8 cellular contexts compared by ENCODE assay signal in genomic region chr1:183635606-183636333, GRCh38. TPM values are rescaled to one million over a fixed set of nuclear protein-coding genes. Genes with fewer than 3 reads are reported as not detected.
DNase-seq lines count a peak whose midpoint lies in the region; ATAC-seq, FAIRE-seq and TF ChIP-seq lines count a peak whose summit lies in the region.

Gene ARPC5, minus strand, starts transcription at chr1:183635783. Its CDS starts 124 bp downstream, at chr1:183635659.

- H3K36me3 ChIP-seq in ACC112 (ENCODE audit: insufficient read depth, low read length) (0 out of 2 replicates have a peak, but pooled peaks cover 5% of the 10 kb centered on the region), bronchial epithelial cell (ENCODE audit: control insufficient read depth, insufficient read depth, low read length) (peaks cover 3% of the 10 kb centered on the region), smooth muscle cell (ENCODE audit: low read depth) (no peaks in the 10 kb centered on the region)

- H3K9me3 ChIP-seq in smooth muscle cell (replicated peaks; ENCODE audit: low read depth), result no peaks in the 10 kb centered on the region

- FAIRE-seq in bronchial epithelial cell (lab: Jason Lieb, UNC), result no peak

- peak; percentile 98 for DNase-seq in NCI-H2227 treated with DMSO at 0.1 percent for 48 hours (lab: John Stamatoyannopoulos, UW)
- DNase-seq in bronchial epithelial cell (ENCODE audit: low read depth), result peak; percentile 93
- DNase-seq in iPS-NIHi11 (ENCODE audit: low spot score), result peak; percentile 92
- DNase-seq in smooth muscle cell (lab: John Stamatoyannopoulos, UW; ENCODE audit: unreplicated experiment), result peak; percentile 93

- WGBS in smooth muscle cell (ENCODE audit: low lambda C conversion rate), result under 1% methylated on average over 63 of the region's 65 CpGs

- H3K27me3 ChIP-seq in ACC112 (ENCODE audit: insufficient read depth, low read length) (no peaks in the 10 kb centered on the region), bronchial epithelial cell (ENCODE audit: control insufficient read depth, insufficient read depth, low read length) (no peaks in the 10 kb centered on the region), smooth muscle cell (ENCODE audit: low read depth) (peaks cover 11% of the 10 kb centered on the region)

- H3K4me1 ChIP-seq in ACC112 (ENCODE audit: control insufficient read depth, insufficient read depth, low read length, unreplicated experiment) (peaks cover 18% of the 10 kb centered on the region), smooth muscle cell (ENCODE audit: low read depth) (peaks cover 30% of the 10 kb centered on the region)

- peak within 1 kb of the TSS; percentile 80 for H3K9ac ChIP-seq in smooth muscle cell (ENCODE audit: low read depth)

- TF ChIP-seq CTCF in WI38 (IDR thresholded peaks at IDR 0.05; ENCODE audit: low read depth, low read length) (no peak), bronchial epithelial cell (IDR thresholded peaks at IDR 0.05; ENCODE audit: insufficient read depth, low read length, severe bottlenecking) (no peak), smooth muscle cell (IDR thresholded peaks at IDR 0.05; ENCODE audit: borderline replicate concordance, insufficient read depth, poor library complexity, severe bottlenecking) (no peak)

- peaks cover 56% of the 10 kb centered on the region for H3K79me2 ChIP-seq in ACC112 (ENCODE audit: control insufficient read depth, insufficient read depth, low read length, unreplicated experiment)
- H3K79me2 ChIP-seq in smooth muscle cell (ENCODE audit: low read depth), result peaks cover 44% of the 10 kb centered on the region

- H3K4me3 ChIP-seq in ACC112 (ENCODE audit: low read depth, low read length) (peak within 1 kb of the TSS; percentile 92), WI38 (ENCODE audit: low read depth, low read length) (peak within 1 kb of the TSS; percentile 89), bronchial epithelial cell (ENCODE audit: low read depth, low read length) (peak within 1 kb of the TSS; percentile 98), smooth muscle cell (peak within 1 kb of the TSS; percentile 89)

- ATAC-seq in GM18873 (IDR thresholded peaks at IDR 0.05; ENCODE audit: low FRiP score, unreplicated experiment), result peak; percentile 66
- peak; percentile 83 for ATAC-seq in HG03139 (IDR thresholded peaks at IDR 0.05; ENCODE audit: unreplicated experiment)

- peaks cover 39% of the 10 kb centered on the region for H4K20me1 ChIP-seq in smooth muscle cell (ENCODE audit: low read depth)

- peak within 1 kb of the TSS; percentile 82 for H3K4me2 ChIP-seq in smooth muscle cell

- peak within 1 kb of the TSS; percentile 80 for H2AFZ ChIP-seq in ACC112 (ENCODE audit: low read length, unreplicated experiment)
- peak within 1 kb of the TSS; percentile 81 for H2AFZ ChIP-seq in smooth muscle cell (ENCODE audit: low read depth)

- H3F3A ChIP-seq in smooth muscle cell (ENCODE audit: low read depth), result peaks cover 5% of the 10 kb centered on the region

- H3K27ac ChIP-seq in ACC112 (ENCODE audit: low read depth, low read length), result peak within 1 kb of the TSS; percentile 77
- peak within 1 kb of the TSS; percentile 79 for H3K27ac ChIP-seq in smooth muscle cell (ENCODE audit: low read depth)

RNA-seq across cellular contexts. Expression of gene ARPC5, which starts in this region (rescaled TPM):
- 95.3 and 182 TPM in 2 replicates for total RNA-seq in bronchial epithelial cell
- total RNA-seq in smooth muscle cell, result 188 and 195 TPM in 2 replicates
- polyA plus RNA-seq in smooth muscle cell, result 196 and 205 TPM in 2 replicates

Comparison
In these comparisons a context has a peak if more than half of its experiments do, and no peak if none do; other contexts are left out.
1. Peak in every context shown above with its lines: DNase-seq, ATAC-seq, H3K4me3 ChIP-seq and H3K27ac ChIP-seq.